13 cellular contexts compared by ENCODE assay signal in genomic region chrX:33132569-33132968, GRCh38.
DNase-seq lines count a peak whose midpoint lies in the region; ATAC-seq and TF ChIP-seq lines count a peak whose summit lies in the region.
"Had no signal": no experiment of that assay in that cellular context is flagged by ENCODE, and none has a peak within 500 bp of the region (broad histone marks: within the 10 kb centered on the region; RNA-seq: fewer than 3 reads in every experiment).

No MANE protein-coding gene starts in this region.

- intact Hi-C loops in gastrocnemius medialis (cut with DNase I; ENCODE audit: low total_unique reads): loop anchor here (5.0 kb wide), 1 partner anchor 75 kb away; no protein-coding TSS in a partner anchor

- DNase-seq in NCI-H2081 (lab: John Stamatoyannopoulos, UW): peak; percentile 15 to 50
- DNase-seq in NCI-H2081 treated with DMSO at 0.1 percent for 48 hours (lab: John Stamatoyannopoulos, UW): no peak
- peak; percentile 73 for DNase-seq in NCI-H69 (lab: John Stamatoyannopoulos, UW)
- DNase-seq in gastrocnemius medialis: no peak
- no peak for DNase-seq in GM20000 (ENCODE audit: low spot score)
- no peak for DNase-seq in activated gamma-delta T cell (lab: John Stamatoyannopoulos, UW)
- DNase-seq: CD8-positive, alpha-beta T cell; COR-L47; DMS53; HCEC 1CT had no signal

- H3F3A ChIP-seq in DOHH2 (ENCODE audit: control insufficient read depth, insufficient read depth): peaks cover 23% of the 10 kb centered on the region

- in situ Hi-C loops in gastrocnemius medialis (cut with MboI; ENCODE audit: low sequenced_read_pairs in 4 of 4): no loop called here

- no peak overlapping the region for H3K4me2 ChIP-seq in DOHH2 (ENCODE audit: low read length)

- no peaks in the 10 kb centered on the region for H3K9me2 ChIP-seq in DOHH2 (replicated peaks; ENCODE audit: control insufficient read depth, low read length)

- H3K4me1 ChIP-seq in DOHH2 (ENCODE audit: control insufficient read depth, low read length) (peaks cover 89% of the 10 kb centered on the region), gastrocnemius medialis (peaks cover 5 to 14% of the 10 kb centered on the region in 2 donors)

- H3K79me2 ChIP-seq in DOHH2 (ENCODE audit: control insufficient read depth, low read length): no peaks in the 10 kb centered on the region

- TF ChIP-seq POLR2A in gastrocnemius medialis (IDR thresholded peaks at IDR 0.05): no peak

- TF ChIP-seq CTCF in DOHH2 (IDR thresholded peaks at IDR 0.05; ENCODE audit: low read depth, low read length, poor library complexity, severe bottlenecking) (no peak), gastrocnemius medialis (IDR thresholded peaks at IDR 0.05 in 4 of 5, conservative IDR thresholded peaks at IDR 0.05 in 1 of 5) (no peak), GM20000 (IDR thresholded peaks at IDR 0.05; ENCODE audit: extremely low read depth, missing control alignments) (no peak)

- H3K9me3 ChIP-seq in DOHH2 (ENCODE audit: control insufficient read depth, insufficient read depth, low read length) (peaks cover 19% of the 10 kb centered on the region), gastrocnemius medialis (no peaks in the 10 kb centered on the region)

- H3K27me3 ChIP-seq in DOHH2 (ENCODE audit: control insufficient read depth, low read length) (no peaks in the 10 kb centered on the region), gastrocnemius medialis (no peaks in the 10 kb centered on the region)

- peak overlapping the region; percentile 86 for H3K27ac ChIP-seq in DOHH2 (ENCODE audit: low read depth, low read length)
- H3K27ac ChIP-seq in gastrocnemius medialis: peak overlapping the region; percentile 65 to 83 (median 73)
- H3K27ac ChIP-seq: 22Rv1, HL-60 had no signal

- H3K4me3 ChIP-seq in DOHH2 (ENCODE audit: low read length): no peak overlapping the region
- no peak overlapping the region for H3K4me3 ChIP-seq in gastrocnemius medialis

- no peak for ATAC-seq in gastrocnemius medialis
- ATAC-seq: CD8-positive, alpha-beta T cell had no signal

- H3K36me3 ChIP-seq in DOHH2 (ENCODE audit: control insufficient read depth, low read length): peaks cover 60% of the 10 kb centered on the region
- no peaks in the 10 kb centered on the region for H3K36me3 ChIP-seq in gastrocnemius medialis

- H4K20me1 ChIP-seq in DOHH2 (ENCODE audit: control insufficient read depth, insufficient read depth, low read depth, low read length): no peaks in the 10 kb centered on the region

Comparison
In these comparisons a context has a peak if more than half of its experiments do, and no peak if none do; other contexts are left out.
1. DNase-seq: peak in NCI-H2081 (2 of 2) and NCI-H69 (single experiment); none in NCI-H2081 treated with DMSO at 0.1 percent for 48 hours (single experiment), gastrocnemius medialis (0 of 2), GM20000 (single experiment) and activated gamma-delta T cell (single experiment).